15 cellular contexts compared by ENCODE assay signal in genomic region chr3:37607604-37608003, GRCh38.
"Had no signal": no experiment of that assay in that cellular context is flagged by ENCODE, and none has a peak within 500 bp of the region (broad histone marks: within the 10 kb centered on the region; RNA-seq: fewer than 3 reads in every experiment).

No MANE protein-coding gene starts in this region.

- DNase-seq: activated CD4-positive, alpha-beta T cell treated with anti-CD3 and anti-CD28 coated beads, Interleukin-2, amount 50 U/mL, for 1 hour; activated CD8-positive, alpha-beta memory T cell treated with anti-CD3 and anti-CD28 coated beads, Interleukin-2, amount 50 U/mL, for 4 hours; activated naive CD4-positive, alpha-beta T cell treated with anti-CD3 and anti-CD28 coated beads for 36 hours; activated naive CD8-positive, alpha-beta T cell treated with anti-CD3 and anti-CD28 coated beads, Interleukin-2, amount 50 U/mL, for 24 hours; activated T-cell treated with anti-CD3 and anti-CD28 coated beads, Interleukin-2, amount 50 U/mL, for 4 hours; effector memory CD4-positive, alpha-beta T cell; left colon; spleen; stimulated activated CD4-positive, alpha-beta T cell treated with anti-CD3 and anti-CD28 coated beads, Interleukin-4, amount 100 ng/mL, for 4 hours; stimulated activated naive B cell treated with anti-CD40 and anti-IgM and Interleukin-4, amounts not matched to agents 10 μg/mL and 1 μg/mL and 100 μg/mL, for 72 hours had no signal

- ATAC-seq: activated CD4-positive, CD25-positive, alpha-beta regulatory T cell treated with anti-CD3 and anti-CD28 coated beads, Interleukin-2, amount 50 U/mL, for 24 hours; activated naive CD8-positive, alpha-beta T cell treated with anti-CD3 and anti-CD28 coated beads, Interleukin-2, amount 50 U/mL, for 24 hours; activated T-cell treated with anti-CD3 and anti-CD28 coated beads, Interleukin-2, amount 50 U/mL, for 4 hours; natural killer cell treated with Interleukin-12 subunit alpha and Interleukin-12 subunit beta and Interleukin-15 and Interleukin-18, amount 100 ng/mL, for 72 hours; stimulated activated naive B cell treated with anti-CD40 and anti-IgM and Interleukin-4, amounts not matched to agents 10 μg/mL and 1 μg/mL and 100 μg/mL, for 72 hours had no signal

- H3K9ac ChIP-seq: parathyroid adenoma had no signal

- H3K36me3 ChIP-seq: breast epithelium had no signal

- H2AFZ ChIP-seq: parathyroid adenoma had no signal

- H3K79me2 ChIP-seq: parathyroid adenoma had no signal

- H3K4me3 ChIP-seq: breast epithelium, lung, spleen had no signal

- H3K9me3 ChIP-seq: breast epithelium, spleen had no signal

- H3K27ac ChIP-seq: breast epithelium, parathyroid adenoma, spleen had no signal

- H3K27me3 ChIP-seq: breast epithelium, spleen had no signal

- H3K4me1 ChIP-seq: breast epithelium, parathyroid adenoma, spleen had no signal
